Comparison of ENCODE assay signal across 8 cellular contexts in genomic region chr10:4962876-4963795, GRCh38. TPM values are rescaled to one million over a fixed set of nuclear protein-coding genes. Genes with fewer than 3 reads are reported as not detected.
A peak's percentile ranks its signal among the peaks of the same experiment; 100 is the strongest.
DNase-seq lines count a peak whose midpoint lies in the region; ATAC-seq, FAIRE-seq and TF ChIP-seq lines count a peak whose summit lies in the region.
"Not testable (repeated sequence)": the region's sequence is repeated elsewhere in the genome, so short reads cannot be mapped to it uniquely, and the experiment has no call there.

TSS of gene AKR1C1 (plus strand) at chr10:4963415. CDS start at chr10:4963445, 30 bp downstream.

- not testable (repeated sequence) for H3K27me3 ChIP-seq in IMR-90 (ENCODE audit: control insufficient read depth, insufficient read depth, low read length); subcutaneous abdominal adipose tissue (ENCODE audit: control insufficient read depth in 5 of 5, insufficient read depth in 4 of 5, low read length in 5 of 5)

- not testable (repeated sequence) for H3K18ac ChIP-seq in IMR-90 (ENCODE audit: low read depth, low read length)

- peak within 1 kb of the TSS; percentile 72 for H3K4me3 Mint-ChIP-seq in nephron progenitor cell

- H3K27ac ChIP-seq in A549 (peak within 1 kb of the TSS; percentile 76 to 81), subcutaneous abdominal adipose tissue (ENCODE audit: low read depth, low read length) (peak within 1 kb of the TSS; percentile 91)
- not testable (repeated sequence) for H3K27ac ChIP-seq in IMR-90 (ENCODE audit: insufficient read depth, low read length); kidney (ENCODE audit: low read depth in 2 of 2, low read length in 2 of 2)

- H4K8ac ChIP-seq in IMR-90 (ENCODE audit: low read depth in 2 of 2, low read length in 2 of 2): not testable (repeated sequence)

- H3K4me1 Mint-ChIP-seq in nephron progenitor cell: not testable (repeated sequence)

- dilution Hi-C loops in IMR-90 (cut with HindIII; ENCODE audit: low sequenced_read_pairs, unreplicated experiment): not testable (repeated sequence)

- TF ChIP-seq EP300 in A549 (IDR thresholded peaks at IDR 0.05): not testable (repeated sequence)

- TF ChIP-seq RAD21 in A549 (conservative IDR thresholded peaks at IDR 0.05 in 1 of 2, IDR thresholded peaks at IDR 0.05 in 1 of 2); IMR-90 (IDR thresholded peaks at IDR 0.05; ENCODE audit: low read length): not testable (repeated sequence)

- not testable (repeated sequence) for H2BK120ac ChIP-seq in IMR-90 (ENCODE audit: low read depth, low read length)

- H2AFZ ChIP-seq in IMR-90 (replicated peaks; ENCODE audit: low read length, poor library complexity): not testable (repeated sequence)

- POLR2A ChIA-PET in A549 (lab: Yijun Ruan, JAX): interaction anchor here (0.6 to 1.7 kb wide), 9 partner anchors 15 to 137 kb away, joined by 3 to 15 read pairs (median 6); partner anchors contain the start of genes AKR1C2 and AKR1E2
- POLR2A ChIA-PET in IMR-90 (lab: Charles Lee; ENCODE audit: unreplicated experiment): not testable (repeated sequence)

- H3K4ac ChIP-seq in IMR-90 (ENCODE audit: low read depth, low read length): not testable (repeated sequence)

- peaks cover 26% of the 10 kb centered on the region for H3K4me1 ChIP-seq in A549
- H3K4me1 ChIP-seq in IMR-90 (ENCODE audit: control insufficient read depth, insufficient read depth, low read length); kidney (ENCODE audit: control insufficient read depth in 1 of 2, insufficient read depth in 1 of 2, low read depth in 1 of 2, low read length in 2 of 2): not testable (repeated sequence)
- H3K4me1 ChIP-seq in subcutaneous abdominal adipose tissue (ENCODE audit: control insufficient read depth in 5 of 5, insufficient read depth in 5 of 5, low read length in 5 of 5): peaks cover 0 to 25% (median 11%) of the 10 kb centered on the region in 5 donors

- H4K5ac ChIP-seq in IMR-90 (ENCODE audit: low read depth, low read length): not testable (repeated sequence)

- peak within 1 kb of the TSS; percentile 79 for H3K4me2 ChIP-seq in A549
- peak within 1 kb of the TSS; percentile 54 for H3K4me2 ChIP-seq in IMR-90 (ENCODE audit: low read depth, low read length)

- in situ Hi-C loops in IMR-90 (cut with MboI; ENCODE audit: low sequenced_read_pairs): not testable (repeated sequence)

- not testable (repeated sequence) for H2BK5ac ChIP-seq in IMR-90 (ENCODE audit: low read depth, low read length, poor library complexity, severe bottlenecking)

- H3K36me3 Mint-ChIP-seq in nephron progenitor cell (ENCODE audit: low read depth): not testable (repeated sequence)

- ATAC-seq in A549 (peak; percentile 92 to 93), IMR-90 (ENCODE audit: low read depth) (peak; percentile 100)

- not testable (repeated sequence) for H4K91ac ChIP-seq in IMR-90 (ENCODE audit: insufficient read depth, low read depth, low read length)

- not testable (repeated sequence) for H3K27me3 Mint-ChIP-seq in nephron progenitor cell (ENCODE audit: low read depth, poor library complexity)

- intact Hi-C loops in IMR-90 (cut with micrococcal nuclease): loop anchor here (5.0 kb wide), 1 partner anchor 116 kb away; no protein-coding TSS in a partner anchor
- intact Hi-C loops in kidney (cut with DNase I): not testable (repeated sequence)

- H3K23ac ChIP-seq in IMR-90 (ENCODE audit: low read depth, low read length): not testable (repeated sequence)

- CTCF ChIA-PET in A549 (lab: Yijun Ruan, JAX): interaction anchor here (0.9 kb wide), 1 partner anchor 22 kb away, joined by 3 read pairs; no protein-coding TSS in a partner anchor
- CTCF ChIA-PET in IMR-90 (lab: Yijun Ruan, JAX): not testable (repeated sequence)

- not testable (repeated sequence) for H2AK9ac ChIP-seq in IMR-90 (replicated peaks; ENCODE audit: low read depth, low read length, poor library complexity)

- H3K27ac Mint-ChIP-seq in nephron progenitor cell: not testable (repeated sequence)

- not testable (repeated sequence) for H2AK5ac ChIP-seq in IMR-90 (ENCODE audit: low read depth, low read length)

- FAIRE-seq in A549 (lab: Jason Lieb, UNC) (peak; percentile 97), kidney (lab: Jason Lieb, UNC) (peak; percentile 75)

- H2BK15ac ChIP-seq in IMR-90 (ENCODE audit: low read depth, low read length): not testable (repeated sequence)

- H3K4me3 ChIP-seq in A549 (peak within 1 kb of the TSS; percentile 77), IMR-90 (ENCODE audit: insufficient read depth, low read depth, low read length) (peak within 1 kb of the TSS; percentile 11), fibroblast of pulmonary artery (replicated peaks; ENCODE audit: low read depth, low read length) (peak within 1 kb of the TSS; percentile 42), kidney (ENCODE audit: low read length in 2 of 2) (peak within 1 kb of the TSS; percentile 44 to 45), subcutaneous abdominal adipose tissue (ENCODE audit: low read depth in 1 of 5, low read length in 5 of 5) (peak within 1 kb of the TSS; percentile 45 to 90 (median 73))

- peaks cover 14% of the 10 kb centered on the region for H3K9me3 Mint-ChIP-seq in nephron progenitor cell

- TF ChIP-seq CTCF in A549 (IDR thresholded peaks at IDR 0.05); IMR-90 (conservative IDR thresholded peaks at IDR 0.05; ENCODE audit: low read depth, low read length); fibroblast of pulmonary artery (IDR thresholded peaks at IDR 0.05; ENCODE audit: low read length, missing control alignments); kidney (IDR thresholded peaks at IDR 0.05; ENCODE audit: borderline replicate concordance, extremely low read depth, insufficient read depth); nephron progenitor cell (IDR thresholded peaks at IDR 0.05): not testable (repeated sequence)

- H3K79me1 ChIP-seq in IMR-90 (ENCODE audit: low read depth in 1 of 2, low read length in 2 of 2): not testable (repeated sequence)

- H3K9ac ChIP-seq in IMR-90 (ENCODE audit: low read depth, low read length): not testable (repeated sequence)
- peak within 1 kb of the TSS in 1 of 2 donors; percentile 22 for H3K9ac ChIP-seq in kidney (ENCODE audit: low read length in 2 of 2)
- H3K9ac ChIP-seq in subcutaneous abdominal adipose tissue (ENCODE audit: low read length in 5 of 5): peak within 1 kb of the TSS; percentile 7 to 91 (median 77)

- H3K9me1 ChIP-seq in IMR-90 (ENCODE audit: insufficient read depth, low read length): not testable (repeated sequence)

- not testable (repeated sequence) for H4K20me1 ChIP-seq in IMR-90 (ENCODE audit: insufficient read depth, low read length)

- H3K36me3 ChIP-seq in IMR-90 (ENCODE audit: control insufficient read depth, insufficient read depth, low read length); kidney (ENCODE audit: control insufficient read depth in 1 of 2, insufficient read depth in 2 of 2, low read length in 2 of 2); subcutaneous abdominal adipose tissue (ENCODE audit: control insufficient read depth in 5 of 5, insufficient read depth in 5 of 5, low read length in 5 of 5): not testable (repeated sequence)

- DNase-seq in A549 (ENCODE audit: low read depth in 1 of 2, low spot score in 1 of 2) (peak in 1 of 2 experiments; percentile 78), SHP77 treated with DMSO at 0.1 percent for 48 hours (lab: John Stamatoyannopoulos, UW) (peak; percentile 22), cerebellar cortex (ENCODE audit: low spot score) (peak; percentile 37), fibroblast of pulmonary artery (ENCODE audit: low read depth) (peak; percentile 40)
- DNase-seq in IMR-90, kidney, nephron progenitor cell: not testable (repeated sequence)

- peak; percentile 44 for TF ChIP-seq POLR2A in A549 (IDR thresholded peaks at IDR 0.05; ENCODE audit: low read length)
- not testable (repeated sequence) for TF ChIP-seq POLR2A in IMR-90 (IDR thresholded peaks at IDR 0.05; ENCODE audit: low read depth, low read length)

- not testable (repeated sequence) for H3K9me3 ChIP-seq in A549; IMR-90 (ENCODE audit: control insufficient read depth, insufficient read depth, low read length); kidney (ENCODE audit: control insufficient read depth in 1 of 2, low read length in 2 of 2); subcutaneous abdominal adipose tissue (ENCODE audit: control insufficient read depth in 5 of 5, low read length in 5 of 5)

- H3K56ac ChIP-seq in IMR-90 (ENCODE audit: extremely low read depth, insufficient read depth, low read length): not testable (repeated sequence)

- under 1% methylated on average over 6 of the region's 7 CpGs for WGBS in A549 (ENCODE audit: missing lambda C conversion rate)
- no CpG with 5 or more reads among the region's 7 CpGs for WGBS in IMR-90 (ENCODE audit: extremely low coverage in 2 of 2, insufficient read length in 1 of 2), 2 experiments

- H3K14ac ChIP-seq in IMR-90 (replicated peaks; ENCODE audit: low read depth, low read length): not testable (repeated sequence)

- not testable (repeated sequence) for H2BK20ac ChIP-seq in IMR-90 (ENCODE audit: low read depth, low read length)

- BruUV-seq in IMR-90 (replicated peaks; lab: Mats Ljungman, UMichigan): TSS peak; percentile 75

RNA-seq across cellular contexts. Expression of gene AKR1C1, which starts in this region (rescaled TPM):
- polyA plus RNA-seq in A549 (2011; rRNA removed) (1,148 and 1,445 TPM in 2 replicates), A549 (2017; fragmentation: RNase III; extraction: RNeasy Plus Mini Kit Qiagen cat#74134 plus additional on column Dnase treatment) (642 to 1,056 TPM (median 970 TPM) in 3 replicates), IMR-90 (2012; rRNA removed) (3.8 and 5.4 TPM in 2 replicates), kidney (ENCODE audit: insufficient read depth, low read depth, low replicate concordance) (81.3 TPM)
- polyA plus RNA-seq in A549 (2012; cell fraction: cytosol; rRNA removed): 341 and 343 TPM in 2 replicates
- polyA plus RNA-seq in A549 (2012; cell fraction: nucleus; rRNA removed): 297 and 392 TPM in 2 replicates
- polyA minus RNA-seq in A549 (2011; rRNA and poly(A)+ RNA removed): 365 and 496 TPM in 2 replicates
- total RNA-seq in IMR-90 (2012; rRNA removed) (3.6 and 5.0 TPM in 2 replicates), kidney (61.7 TPM)
- polyA plus RNA-seq in IMR-90 (2012; cell fraction: cytosol; rRNA removed): 2.3 and 3.5 TPM in 2 replicates
- polyA plus RNA-seq in IMR-90 (2012; cell fraction: nucleus; rRNA removed; ENCODE audit: low replicate concordance): 2.6 and 11.5 TPM in 2 replicates

Comparison
In these comparisons a context has a peak if more than half of its experiments do, and no peak if none do; other contexts are left out.
1. RNA of gene AKR1C1 (total RNA-seq): 61.7 TPM in kidney (single experiment); 3.6 to 5.0 TPM in IMR-90; every median in the first group is over 10 times any median in the second.
2. H3K4me3 ChIP-seq: peak in every context shown above with its lines; median percentile 77 in A549; 73 in subcutaneous abdominal adipose tissue; 44 in kidney; 42 in fibroblast of pulmonary artery; 11 in IMR-90.